14 cellular contexts compared by ENCODE assay signal in genomic region chr5:79495311-79495710, GRCh38. TPM values are rescaled to one million over a fixed set of nuclear protein-coding genes. Genes with fewer than 3 reads are reported as not detected.
DNase-seq lines count a peak whose midpoint lies in the region; ATAC-seq and TF ChIP-seq lines count a peak whose summit lies in the region.
"Had no signal": no experiment of that assay in that cellular context is flagged by ENCODE, and none has a peak within 500 bp of the region (broad histone marks: within the 10 kb centered on the region; RNA-seq: fewer than 3 reads in every experiment).

No MANE protein-coding gene starts in this region.

- H3K4me3 ChIP-seq in cardiac muscle cell (no peak overlapping the region), smooth muscle cell (no peak overlapping the region)
- no peak overlapping the region for H3K4me3 ChIP-seq in CD8-positive, alpha-beta T cell (ENCODE audit: low read depth, low read length)

- intact Hi-C loops in Right ventricle myocardium superior (cut with DNase I) = no loop called here
- intact Hi-C loops in CD8-positive, alpha-beta T cell (cut with DNase I, micrococcal nuclease) = no loop called here

- peak overlapping the region; percentile 4 for H3K4me2 ChIP-seq in smooth muscle cell

- peak overlapping the region; percentile 9 for H3K9ac ChIP-seq in smooth muscle cell (ENCODE audit: low read depth)

- POLR2A ChIA-PET in CD8-positive, alpha-beta T cell (lab: Charles Lee) = no interaction called here

- no peak overlapping the region for H2AFZ ChIP-seq in smooth muscle cell (ENCODE audit: low read depth)

- no peak overlapping the region for H3K4me3 Mint-ChIP-seq in CD8-positive, alpha-beta T cell
- H3K4me3 Mint-ChIP-seq: activated naive CD8-positive, alpha-beta T cell treated with anti-CD3 and anti-CD28 coated beads, Interleukin-2, amount 10 ng/mL, durations not matched to agents 7 days and 5 days had no signal

- H3K36me3 ChIP-seq in cardiac muscle cell (no peaks in the 10 kb centered on the region), smooth muscle cell (ENCODE audit: low read depth) (no peaks in the 10 kb centered on the region)
- H3K36me3 ChIP-seq in CD8-positive, alpha-beta T cell (ENCODE audit: insufficient read depth, low read length) = no peaks in the 10 kb centered on the region

- H3K79me2 ChIP-seq in smooth muscle cell (ENCODE audit: low read depth) = peaks cover 20% of the 10 kb centered on the region

- no peaks in the 10 kb centered on the region for H3F3A ChIP-seq in smooth muscle cell (ENCODE audit: low read depth)

- TF ChIP-seq CTCF in cardiac muscle cell (IDR thresholded peaks at IDR 0.05; ENCODE audit: low read depth, low read length) (no peak), smooth muscle cell (IDR thresholded peaks at IDR 0.05; ENCODE audit: borderline replicate concordance, insufficient read depth, poor library complexity, severe bottlenecking) (no peak)
- no peak for TF ChIP-seq CTCF in CD8-positive, alpha-beta T cell (IDR thresholded peaks at IDR 0.05)

- no peaks in the 10 kb centered on the region for H3K36me3 Mint-ChIP-seq in CD8-positive, alpha-beta T cell
- H3K36me3 Mint-ChIP-seq: activated naive CD8-positive, alpha-beta T cell treated with anti-CD3 and anti-CD28 coated beads, Interleukin-2, amount 10 ng/mL, durations not matched to agents 7 days and 5 days had no signal

- H3K27me3 Mint-ChIP-seq in CD8-positive, alpha-beta T cell (ENCODE audit: low read depth) = no peaks in the 10 kb centered on the region
- H3K27me3 Mint-ChIP-seq: activated naive CD8-positive, alpha-beta T cell treated with anti-CD3 and anti-CD28 coated beads, Interleukin-2, amount 10 ng/mL, durations not matched to agents 7 days and 5 days had no signal

- peaks cover 50% of the 10 kb centered on the region for H4K20me1 ChIP-seq in smooth muscle cell (ENCODE audit: low read depth)

- WGBS in smooth muscle cell (ENCODE audit: low lambda C conversion rate) = 15% methylated on average over 2 of the region's 2 CpGs

- DNase-seq in cardiac muscle cell (ENCODE audit: low read depth in 1 of 2, low spot score in 1 of 2) (no peak), Right ventricle myocardium superior (no peak), NCI-H748 (lab: John Stamatoyannopoulos, UW; ENCODE audit: unreplicated experiment) (peak; percentile 83), smooth muscle cell (lab: John Stamatoyannopoulos, UW; ENCODE audit: unreplicated experiment) (no peak)
- no peak for DNase-seq in CD8-positive, alpha-beta T cell
- DNase-seq: activated CD8-positive, alpha-beta memory T cell treated with anti-CD3 and anti-CD28 coated beads, Interleukin-2, amount 50 U/mL, for 48 hours; activated naive CD8-positive, alpha-beta T cell treated with anti-CD3 and anti-CD28 coated beads, Interleukin-2, amount 10 ng/mL, durations not matched to agents 7 days and 5 days; NCI-H187 treated with DMSO at 0.1 percent for 48 hours; stimulated activated CD4-positive, alpha-beta T cell treated with anti-CD3 and anti-CD28 coated beads, Interleukin-15, amount 100 ng/mL, for 24 hours; stimulated activated CD8-positive, alpha-beta memory T cell treated with anti-CD3 and anti-CD28 coated beads, Interleukin-4, amount 100 ng/mL, for 48 hours had no signal

- no peaks in the 10 kb centered on the region for H3K9me3 Mint-ChIP-seq in CD8-positive, alpha-beta T cell
- H3K9me3 Mint-ChIP-seq: activated naive CD8-positive, alpha-beta T cell treated with anti-CD3 and anti-CD28 coated beads, Interleukin-2, amount 10 ng/mL, durations not matched to agents 7 days and 5 days had no signal

- H3K9me3 ChIP-seq in cardiac muscle cell (ENCODE audit: low read depth) = no peaks in the 10 kb centered on the region
- H3K9me3 ChIP-seq in smooth muscle cell (replicated peaks; ENCODE audit: low read depth) = no peaks in the 10 kb centered on the region
- no peaks in the 10 kb centered on the region for H3K9me3 ChIP-seq in CD8-positive, alpha-beta T cell (ENCODE audit: low read length)

- no peak overlapping the region for H3K27ac Mint-ChIP-seq in CD8-positive, alpha-beta T cell
- H3K27ac Mint-ChIP-seq: activated naive CD8-positive, alpha-beta T cell treated with anti-CD3 and anti-CD28 coated beads, Interleukin-2, amount 10 ng/mL, durations not matched to agents 7 days and 5 days had no signal

- H3K4me1 ChIP-seq in cardiac muscle cell (ENCODE audit: low read depth) = peaks cover 29% of the 10 kb centered on the region
- H3K4me1 ChIP-seq in smooth muscle cell (ENCODE audit: low read depth) = peaks cover 6% of the 10 kb centered on the region
- H3K4me1 ChIP-seq in CD8-positive, alpha-beta T cell (ENCODE audit: insufficient read depth, low read length) = no peaks in the 10 kb centered on the region

- CTCF ChIA-PET in CD8-positive, alpha-beta T cell (lab: Charles Lee) = no interaction called here

- H3K27ac ChIP-seq in cardiac muscle cell (peak overlapping the region; percentile 35), smooth muscle cell (ENCODE audit: low read depth) (peak overlapping the region; percentile 21)
- H3K27ac ChIP-seq in CD8-positive, alpha-beta T cell (ENCODE audit: low read depth, low read length) = no peak overlapping the region

- H3K27me3 ChIP-seq in cardiac muscle cell (no peaks in the 10 kb centered on the region), smooth muscle cell (ENCODE audit: low read depth) (no peaks in the 10 kb centered on the region)
- H3K27me3 ChIP-seq in CD8-positive, alpha-beta T cell (ENCODE audit: insufficient read depth, low read length) = no peaks in the 10 kb centered on the region

- H3K4me1 Mint-ChIP-seq in CD8-positive, alpha-beta T cell (ENCODE audit: low read depth) = peaks cover 7% of the 10 kb centered on the region

- ATAC-seq in Right ventricle myocardium superior (ENCODE audit: poor library complexity) = no peak
- peak; percentile 81 for ATAC-seq in esophagus mucosa
- ATAC-seq in HG03045 (IDR thresholded peaks at IDR 0.05; ENCODE audit: unreplicated experiment) = no peak
- no peak for ATAC-seq in HG03354 (IDR thresholded peaks at IDR 0.05; ENCODE audit: poor library complexity, severe bottlenecking, unreplicated experiment)
- no peak for ATAC-seq in CD8-positive, alpha-beta T cell
- ATAC-seq: left lobe of liver had no signal

RNA-seq across cellular contexts. Expression of gene HOMER1, which starts 18.6 kb away (rescaled TPM):
- total RNA-seq in cardiac muscle cell = 18.1 and 28.0 TPM in 2 replicates
- 26.3 and 28.5 TPM in 2 replicates for polyA plus RNA-seq in cardiac muscle cell
- 52.6 TPM for total RNA-seq in Right ventricle myocardium superior
- 7.6 TPM for total RNA-seq in esophagus mucosa
- total RNA-seq in smooth muscle cell = 12.7 and 14.9 TPM in 2 replicates
- 4.4 and 7.2 TPM in 2 replicates for polyA plus RNA-seq in smooth muscle cell
- 1 to 10 TPM; 2.2 to 3.2 TPM for total RNA-seq in CD8-positive, alpha-beta T cell
